In genomic region chr17:75848523-75849303, GRCh38 we compare ENCODE assay signal across 8 cellular contexts. TPM values are rescaled to one million over a fixed set of nuclear protein-coding genes. Genes with fewer than 3 reads are reported as not detected.
DNase-seq lines count a peak whose midpoint lies in the region; ATAC-seq and TF ChIP-seq lines count a peak whose summit lies in the region.

No MANE protein-coding gene starts in this region.

- intact Hi-C loops in right lobe of liver (cut with DNase I): no loop called here

- WGBS in right lobe of liver (ENCODE audit: insufficient coverage, low coverage, low lambda C conversion rate, missing lambda C conversion rate): 28% methylated on average over 6 of the region's 16 CpGs

- peak; percentile 76 for DNase-seq in ELF-1 (ENCODE audit: low read depth, low spot score)
- peak; percentile 22 for DNase-seq in NCI-H1105 treated with DMSO at 0.1 percent for 48 hours (lab: John Stamatoyannopoulos, UW)
- DNase-seq in WTC11 (ENCODE audit: low spot score): peak; percentile 94
- peak in 49 of 61 donors; percentile 22 to 88 (median 61) for DNase-seq in caudate nucleus (lab: John Stamatoyannopoulos, UW)
- DNase-seq in right lobe of liver: peak; percentile 76 to 80 (median 79)
- peak; percentile 48 for DNase-seq in stimulated activated CD8-positive, alpha-beta memory T cell treated with anti-CD3 and anti-CD28 coated beads, Interleukin-12 subunit alpha, Interleukin-12 subunit beta, amount 100 ng/mL, for 4 hours (ENCODE audit: low read depth)
- no peak for DNase-seq in COLO829 (ENCODE audit: low spot score)

- peaks cover 0 to 73% (median 19%) of the 10 kb centered on the region in 4 donors for H3K4me1 ChIP-seq in right lobe of liver

- H3K9me3 ChIP-seq in right lobe of liver: no peaks in the 10 kb centered on the region

- ATAC-seq in WTC11 (peak; percentile 43), right lobe of liver (peak; percentile 21 to 54 (median 36)), HG03175 (IDR thresholded peaks at IDR 0.05; ENCODE audit: unreplicated experiment) (no peak)

- no peaks in the 10 kb centered on the region for H3K27me3 Mint-ChIP-seq in WTC11 (ENCODE audit: low read depth)

- no peak overlapping the region for H3K4me3 Mint-ChIP-seq in WTC11

- peaks cover 21% of the 10 kb centered on the region for H3K4me1 Mint-ChIP-seq in WTC11

- peak overlapping the region; percentile 78 for H3K27ac ChIP-seq in caudate nucleus (ENCODE audit: low read depth, low read length)
- peak overlapping the region in 2 of 3 donors; percentile 21 to 31 for H3K27ac ChIP-seq in right lobe of liver

- H3K36me3 Mint-ChIP-seq in WTC11: peaks cover 32% of the 10 kb centered on the region

- TF ChIP-seq CTCF in WTC11 (IDR thresholded peaks at IDR 0.05) (peak; percentile 71), right lobe of liver (IDR thresholded peaks at IDR 0.05) (peak; percentile 38 to 69 (median 65))

- TF ChIP-seq POLR2A in right lobe of liver (IDR thresholded peaks at IDR 0.05): no peak

- CTCF ChIA-PET in WTC11 (lab: Charles Lee): interaction anchor here (0.6 to 8.8 kb wide), 8 partner anchors 6 to 587 kb away, joined by 3 to 180 read pairs (median 6); partner anchors contain the start of genes GGA3, MRPL38, MRPS7 and WBP2

- peak overlapping the region; percentile 87 for H3K27ac Mint-ChIP-seq in WTC11

- no peak overlapping the region for H3K4me3 ChIP-seq in right lobe of liver

- no peaks in the 10 kb centered on the region for H3K27me3 ChIP-seq in right lobe of liver

- H3K36me3 ChIP-seq in right lobe of liver: peaks cover 10 to 57% (median 31%) of the 10 kb centered on the region in 4 donors

- POLR2A ChIA-PET in WTC11 (lab: Charles Lee): interaction anchor here (0.9 kb wide), 1 partner anchor 9 kb away, joined by 3 read pairs; no protein-coding TSS in a partner anchor

- no peaks in the 10 kb centered on the region for H3K9me3 Mint-ChIP-seq in WTC11

TF ChIP-seq in WTC11, 78 proteins besides CTCF, POLR2A, EP300 and RAD21:
- no peak for TF ChIP-seq NFE2L1 (CRISPR knock-in tag; IDR thresholded peaks at IDR 0.05)
- no peak for TF ChIP-seq ETV6 (CRISPR knock-in tag; IDR thresholded peaks at IDR 0.05)
- no peak for TF ChIP-seq ZNF232 (CRISPR knock-in tag; IDR thresholded peaks at IDR 0.05)
- no peak for TF ChIP-seq TCF7 (CRISPR knock-in tag; IDR thresholded peaks at IDR 0.05; ENCODE audit: low read depth)
- TF ChIP-seq ZNF219 (CRISPR knock-in tag; IDR thresholded peaks at IDR 0.05; ENCODE audit: borderline replicate concordance): no peak
- no peak for TF ChIP-seq ZNF396 (CRISPR knock-in tag; IDR thresholded peaks at IDR 0.05; ENCODE audit: borderline replicate concordance)
- TF ChIP-seq E2F5 (CRISPR knock-in tag; IDR thresholded peaks at IDR 0.05): no peak
- no peak for TF ChIP-seq ELF4 (CRISPR knock-in tag; IDR thresholded peaks at IDR 0.05; ENCODE audit: low read depth)
- TF ChIP-seq HMGA2 (CRISPR knock-in tag; IDR thresholded peaks at IDR 0.05): no peak
- TF ChIP-seq SMAD3 (CRISPR knock-in tag; IDR thresholded peaks at IDR 0.05; ENCODE audit: borderline replicate concordance): no peak
- no peak for TF ChIP-seq GTF2I (CRISPR knock-in tag; conservative IDR thresholded peaks at IDR 0.05)

RNA-seq across cellular contexts. Expression of gene UNC13D, which starts 4.5 kb away (rescaled TPM):
- total RNA-seq in WTC11 (2021) (12.1 to 13.8 TPM (median 13.1 TPM) in 3 replicates), right lobe of liver (10 to 100 TPM in 3 of 6 experiments, 1 to 10 TPM in 3; 3.4 to 12.5 (median 10.7) TPM)

RNA-seq across cellular contexts. Expression of gene WBP2, which starts 6.4 kb away (rescaled TPM):
- total RNA-seq in WTC11 (2021): 64.3 to 69.4 TPM (median 68.8 TPM) in 3 replicates
- 10 to 100 TPM; 57.5 to 99.2 (median 68.7) TPM for total RNA-seq in right lobe of liver

RNA-seq across cellular contexts. Expression of gene TRIM47, which starts 29.7 kb away (rescaled TPM):
- total RNA-seq in WTC11 (2021) (4.4 to 10.0 TPM (median 6.8 TPM) in 3 replicates), right lobe of liver (10 to 100 TPM in 5 of 6 experiments, 1 to 10 TPM in 1; 9.1 to 27.0 (median 21.5) TPM)

RNA-seq across cellular contexts. Expression of gene TRIM65, which starts 48.0 kb away (rescaled TPM):
- total RNA-seq in WTC11 (2021) (51.3 to 56.4 TPM (median 51.4 TPM) in 3 replicates), right lobe of liver (1 to 10 TPM; 5.9 to 8.1 (median 7.6) TPM)

RNA-seq across cellular contexts. Expression of gene MRPL38, which starts 56.0 kb away (rescaled TPM):
- total RNA-seq in WTC11 (2021) (107 to 146 TPM (median 116 TPM) in 3 replicates), right lobe of liver (10 to 100 TPM; 46.1 to 79.8 (median 57.3) TPM)
